1 cellular context compared by ENCODE assay signal in the genomic region with DNA sequence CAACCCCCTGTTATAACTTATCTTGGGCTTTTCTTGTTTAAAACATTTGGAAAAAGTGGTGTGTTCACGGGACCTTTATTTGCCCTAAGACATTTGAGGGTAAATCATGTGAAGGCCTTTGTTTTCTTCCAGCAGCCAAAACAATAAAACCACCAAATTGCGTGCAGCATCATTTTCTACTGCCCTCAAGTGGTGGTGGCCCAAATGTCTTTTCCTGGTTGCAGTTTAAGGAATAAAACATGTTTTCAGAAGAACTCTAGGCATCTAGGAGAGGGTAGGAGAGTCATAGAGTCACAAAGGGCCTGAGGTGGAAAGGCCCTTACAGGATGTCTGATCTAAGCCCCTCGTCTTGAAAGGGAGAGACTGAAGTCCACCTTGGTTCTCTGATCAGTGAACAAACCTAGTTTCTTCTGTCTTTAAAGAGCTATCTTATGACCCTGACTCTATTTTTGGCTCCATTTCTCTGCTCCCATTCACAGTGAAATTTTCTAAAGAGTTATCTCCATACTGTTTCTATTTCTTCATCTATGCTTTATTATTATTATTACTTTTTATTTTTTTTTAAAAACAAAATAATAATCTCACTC.
TF ChIP-seq lines count a peak whose summit lies in the region.

No MANE protein-coding gene starts in this region.

TF ChIP-seq in WTC11, 78 proteins besides CTCF, POLR2A, EP300 and RAD21 (continued from another document):
- TF ChIP-seq, protein P1, sequence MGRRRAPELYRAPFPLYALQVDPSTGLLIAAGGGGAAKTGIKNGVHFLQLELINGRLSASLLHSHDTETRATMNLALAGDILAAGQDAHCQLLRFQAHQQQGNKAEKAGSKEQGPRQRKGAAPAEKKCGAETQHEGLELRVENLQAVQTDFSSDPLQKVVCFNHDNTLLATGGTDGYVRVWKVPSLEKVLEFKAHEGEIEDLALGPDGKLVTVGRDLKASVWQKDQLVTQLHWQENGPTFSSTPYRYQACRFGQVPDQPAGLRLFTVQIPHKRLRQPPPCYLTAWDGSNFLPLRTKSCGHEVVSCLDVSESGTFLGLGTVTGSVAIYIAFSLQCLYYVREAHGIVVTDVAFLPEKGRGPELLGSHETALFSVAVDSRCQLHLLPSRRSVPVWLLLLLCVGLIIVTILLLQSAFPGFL (CRISPR knock-in tag; IDR thresholded peaks at IDR 0.05; ENCODE audit: borderline replicate concordance) = no peak
- TF ChIP-seq ARID4B (CRISPR knock-in tag; IDR thresholded peaks at IDR 0.05; ENCODE audit: borderline replicate concordance) = no peak
- TF ChIP-seq AR (CRISPR knock-in tag; IDR thresholded peaks at IDR 0.05) = no peak
- no peak for TF ChIP-seq ZNF423 (CRISPR knock-in tag; IDR thresholded peaks at IDR 0.05)
- TF ChIP-seq TP53 (CRISPR knock-in tag; IDR thresholded peaks at IDR 0.05) = no peak
- TF ChIP-seq AFF4 (CRISPR knock-in tag; IDR thresholded peaks at IDR 0.05; ENCODE audit: borderline replicate concordance) = no peak
- TF ChIP-seq, protein P2, sequence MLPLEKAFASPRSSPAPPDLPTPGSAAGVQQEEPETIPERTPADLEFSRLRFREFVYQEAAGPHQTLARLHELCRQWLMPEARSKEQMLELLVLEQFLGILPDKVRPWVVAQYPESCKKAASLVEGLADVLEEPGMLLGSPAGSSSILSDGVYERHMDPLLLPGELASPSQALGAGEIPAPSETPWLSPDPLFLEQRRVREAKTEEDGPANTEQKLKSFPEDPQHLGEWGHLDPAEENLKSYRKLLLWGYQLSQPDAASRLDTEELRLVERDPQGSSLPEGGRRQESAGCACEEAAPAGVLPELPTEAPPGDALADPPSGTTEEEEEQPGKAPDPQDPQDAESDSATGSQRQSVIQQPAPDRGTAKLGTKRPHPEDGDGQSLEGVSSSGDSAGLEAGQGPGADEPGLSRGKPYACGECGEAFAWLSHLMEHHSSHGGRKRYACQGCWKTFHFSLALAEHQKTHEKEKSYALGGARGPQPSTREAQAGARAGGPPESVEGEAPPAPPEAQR (CRISPR knock-in tag; IDR thresholded peaks at IDR 0.05) = no peak
- no peak for TF ChIP-seq FOXK1 (CRISPR knock-in tag; IDR thresholded peaks at IDR 0.05)
- TF ChIP-seq SOX15 (CRISPR knock-in tag; IDR thresholded peaks at IDR 0.05) = no peak
- no peak for TF ChIP-seq GTF2I (CRISPR knock-in tag; conservative IDR thresholded peaks at IDR 0.05)
- TF ChIP-seq ATF1 (CRISPR knock-in tag; IDR thresholded peaks at IDR 0.05) = no peak
- no peak for TF ChIP-seq ZBTB43 (CRISPR knock-in tag; IDR thresholded peaks at IDR 0.05)
- TF ChIP-seq, protein P3, sequence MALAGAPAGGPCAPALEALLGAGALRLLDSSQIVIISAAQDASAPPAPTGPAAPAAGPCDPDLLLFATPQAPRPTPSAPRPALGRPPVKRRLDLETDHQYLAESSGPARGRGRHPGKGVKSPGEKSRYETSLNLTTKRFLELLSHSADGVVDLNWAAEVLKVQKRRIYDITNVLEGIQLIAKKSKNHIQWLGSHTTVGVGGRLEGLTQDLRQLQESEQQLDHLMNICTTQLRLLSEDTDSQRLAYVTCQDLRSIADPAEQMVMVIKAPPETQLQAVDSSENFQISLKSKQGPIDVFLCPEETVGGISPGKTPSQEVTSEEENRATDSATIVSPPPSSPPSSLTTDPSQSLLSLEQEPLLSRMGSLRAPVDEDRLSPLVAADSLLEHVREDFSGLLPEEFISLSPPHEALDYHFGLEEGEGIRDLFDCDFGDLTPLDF (CRISPR knock-in tag; IDR thresholded peaks at IDR 0.05) = no peak
- TF ChIP-seq, protein P4, sequence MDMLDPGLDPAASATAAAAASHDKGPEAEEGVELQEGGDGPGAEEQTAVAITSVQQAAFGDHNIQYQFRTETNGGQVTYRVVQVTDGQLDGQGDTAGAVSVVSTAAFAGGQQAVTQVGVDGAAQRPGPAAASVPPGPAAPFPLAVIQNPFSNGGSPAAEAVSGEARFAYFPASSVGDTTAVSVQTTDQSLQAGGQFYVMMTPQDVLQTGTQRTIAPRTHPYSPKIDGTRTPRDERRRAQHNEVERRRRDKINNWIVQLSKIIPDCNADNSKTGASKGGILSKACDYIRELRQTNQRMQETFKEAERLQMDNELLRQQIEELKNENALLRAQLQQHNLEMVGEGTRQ (CRISPR knock-in tag; IDR thresholded peaks at IDR 0.05) = no peak
- no peak for TF ChIP-seq RORB (CRISPR knock-in tag; IDR thresholded peaks at IDR 0.05)
- TF ChIP-seq, protein P5, sequence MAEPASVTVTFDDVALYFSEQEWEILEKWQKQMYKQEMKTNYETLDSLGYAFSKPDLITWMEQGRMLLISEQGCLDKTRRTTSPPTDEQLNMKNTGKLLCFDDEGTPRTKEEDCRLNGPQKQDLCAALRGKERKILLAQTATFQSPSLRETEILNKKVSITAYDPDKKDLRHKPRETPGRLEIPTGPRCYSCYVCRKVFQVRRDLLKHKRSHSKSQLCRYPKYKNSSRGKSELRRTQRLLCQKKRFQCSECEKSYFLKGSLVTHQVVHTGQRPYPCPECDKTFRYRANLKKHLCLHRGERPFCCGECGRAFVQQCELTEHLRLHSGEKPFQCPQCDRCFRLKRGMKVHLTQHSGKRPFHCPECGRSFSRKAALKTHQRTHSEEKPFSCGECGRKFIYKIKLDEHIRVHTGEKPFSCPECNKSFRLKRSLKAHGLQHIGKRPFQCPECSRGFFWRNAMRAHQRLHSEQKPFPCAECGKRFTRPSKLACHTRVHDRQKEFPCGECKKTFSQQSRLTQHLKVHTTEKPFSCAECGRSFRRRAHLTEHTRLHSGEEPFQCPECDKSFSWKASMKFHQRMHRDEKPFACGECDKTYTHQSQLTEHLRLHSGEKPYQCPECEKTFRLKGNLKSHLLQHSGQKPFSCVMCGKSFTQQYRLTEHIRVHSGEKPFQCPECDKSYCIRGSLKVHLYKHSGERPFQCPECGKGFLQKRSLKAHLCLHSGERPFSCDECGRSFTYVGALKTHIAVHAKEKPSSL (CRISPR knock-in tag; conservative IDR thresholded peaks at IDR 0.05) = no peak
- TF ChIP-seq, protein P6, sequence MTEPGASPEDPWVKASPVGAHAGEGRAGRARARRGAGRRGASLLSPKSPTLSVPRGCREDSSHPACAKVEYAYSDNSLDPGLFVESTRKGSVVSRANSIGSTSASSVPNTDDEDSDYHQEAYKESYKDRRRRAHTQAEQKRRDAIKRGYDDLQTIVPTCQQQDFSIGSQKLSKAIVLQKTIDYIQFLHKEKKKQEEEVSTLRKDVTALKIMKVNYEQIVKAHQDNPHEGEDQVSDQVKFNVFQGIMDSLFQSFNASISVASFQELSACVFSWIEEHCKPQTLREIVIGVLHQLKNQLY (CRISPR knock-in tag; IDR thresholded peaks at IDR 0.05) = no peak
